Comparison of ENCODE assay signal across 1 cellular context in the genomic region with DNA sequence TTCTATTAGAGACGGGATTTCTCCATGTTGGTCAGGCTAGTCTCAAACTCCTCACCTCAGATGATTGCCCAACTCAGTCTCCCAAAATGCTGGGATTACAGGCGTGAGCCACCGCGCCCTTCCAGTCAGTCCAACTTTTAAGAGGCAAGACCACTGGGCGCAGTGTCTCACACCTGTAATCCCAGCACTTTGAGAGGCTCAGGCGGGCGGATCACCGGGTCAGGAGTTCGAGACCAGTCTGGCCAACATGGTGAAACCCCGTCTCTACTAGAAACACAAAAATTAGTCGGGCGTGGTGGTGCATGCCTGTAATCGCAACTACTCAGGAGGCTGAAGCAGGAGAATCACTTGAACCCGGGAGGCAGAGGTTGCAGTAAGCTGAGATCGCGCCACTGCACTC.
TF ChIP-seq lines count a peak whose summit lies in the region.

No MANE protein-coding gene starts in this region.

TF ChIP-seq in A549, 52 proteins besides CTCF, POLR2A, EP300 and RAD21:
- 0 out of 4 replicates have a peak, but pooled peaks of 1 of the 2 experiments have one; percentile 18 for TF ChIP-seq CEBPB (IDR thresholded peaks at IDR 0.05)
